ENCODE assay signal across 18 cellular contexts in genomic region chr2:101107246-101107645, GRCh38. TPM values are rescaled to one million over a fixed set of nuclear protein-coding genes. Genes with fewer than 3 reads are reported as not detected.
A peak's percentile ranks its signal among the peaks of the same experiment; 100 is the strongest.
DNase-seq lines count a peak whose midpoint lies in the region; ATAC-seq and TF ChIP-seq lines count a peak whose summit lies in the region.
"Had no signal": no experiment of that assay in that cellular context is flagged by ENCODE, and none has a peak within 500 bp of the region (broad histone marks: within the 10 kb centered on the region; RNA-seq: fewer than 3 reads in every experiment).

No MANE protein-coding gene starts in this region.

- no peak overlapping the region for H3K4me2 ChIP-seq in GM23338

- H3K9me3 Mint-ChIP-seq in nephron (peaks cover 16% of the 10 kb centered on the region), GM23338 (peaks cover 18% of the 10 kb centered on the region)

- H3K4me1 ChIP-seq in right atrium auricular region, result peaks cover 0 to 59% of the 10 kb centered on the region in 2 donors
- peaks cover 47% of the 10 kb centered on the region for H3K4me1 ChIP-seq in GM23338 (ENCODE audit: insufficient read depth)

- peaks cover 8% of the 10 kb centered on the region for H4K20me1 ChIP-seq in GM23338 (replicated peaks; ENCODE audit: insufficient read depth)

- intact Hi-C loops in cardiac septum (cut with DNase I), result no loop called here

- TF ChIP-seq CTCF in right atrium auricular region (IDR thresholded peaks at IDR 0.05) (no peak), nephron (IDR thresholded peaks at IDR 0.05; ENCODE audit: unreplicated experiment in 3 of 3) (no peak), GM23338 (conservative IDR thresholded peaks at IDR 0.05; ENCODE audit: low read depth in 2 of 2) (no peak)

- peaks cover 21% of the 10 kb centered on the region for H3K36me3 Mint-ChIP-seq in nephron (ENCODE audit: low read depth)
- peaks cover 20% of the 10 kb centered on the region for H3K36me3 Mint-ChIP-seq in GM23338 (ENCODE audit: low read depth)

- H2AFZ ChIP-seq in GM23338, result no peak overlapping the region

- H3K27me3 ChIP-seq in right atrium auricular region (no peaks in the 10 kb centered on the region), GM23338 (ENCODE audit: insufficient read depth) (no peaks in the 10 kb centered on the region)

- no peaks in the 10 kb centered on the region for H3F3A ChIP-seq in GM23338 (replicated peaks; ENCODE audit: low read depth)

- H3K4me3 Mint-ChIP-seq in nephron (no peak overlapping the region), GM23338 (no peak overlapping the region)

- peaks cover 0 to 6% of the 10 kb centered on the region in 2 donors for H3K9me3 ChIP-seq in right atrium auricular region

- H3K4me3 ChIP-seq in right atrium auricular region (no peak overlapping the region), GM23338 (no peak overlapping the region)

- H3K4me1 Mint-ChIP-seq in nephron (peaks cover 61% of the 10 kb centered on the region), GM23338 (peaks cover 56% of the 10 kb centered on the region)

- peak overlapping the region; percentile 50 to 98 (median 56) for H3K27ac Mint-ChIP-seq in nephron
- H3K27ac Mint-ChIP-seq in GM23338, result no peak overlapping the region

- H3K27me3 Mint-ChIP-seq in nephron (ENCODE audit: low read depth) (no peaks in the 10 kb centered on the region), GM23338 (ENCODE audit: insufficient read depth, low read depth, poor library complexity) (peaks cover 6% of the 10 kb centered on the region)

- ATAC-seq in GM23338, result no peak

- H3K9me2 ChIP-seq in GM23338 (ENCODE audit: insufficient read depth), result no peaks in the 10 kb centered on the region

- no peaks in the 10 kb centered on the region for H3K36me3 ChIP-seq in right atrium auricular region
- no peaks in the 10 kb centered on the region for H3K36me3 ChIP-seq in GM23338 (ENCODE audit: insufficient read depth)

- H3K27ac ChIP-seq in right atrium auricular region (peak overlapping the region; percentile 89 to 98), GM23338 (ENCODE audit: low read depth) (no peak overlapping the region)
- H3K27ac ChIP-seq: C4-2B had no signal

- DNase-seq in right atrium auricular region (ENCODE audit: low spot score) (no peak), cardiac septum (ENCODE audit: low spot score) (no peak), amniotic epithelial cell (ENCODE audit: low read depth) (peak; percentile 65), DMS79 (lab: John Stamatoyannopoulos, UW) (no peak), activated gamma-delta T cell treated with Interleukin-2 at 50 U/mL for 16 hours (no peak), GM23338 (ENCODE audit: low spot score) (no peak)
- DNase-seq: AML-193, DND-41, KG1, NCI-H1105 treated with DMSO at 0.1 percent for 48 hours, NCI-H187, NCI-H2107, NCI-H2227 treated with DMSO at 0.1 percent for 48 hours, NCI-H82, OCI-M1, SIG-M5 had no signal

- H3K79me2 ChIP-seq in GM23338 (replicated peaks; ENCODE audit: insufficient read depth), result peaks cover 98% of the 10 kb centered on the region

TF ChIP-seq in GM23338, 12 proteins besides CTCF, POLR2A, EP300 and RAD21 (continues in another document):
- TF ChIP-seq ETS1 (IDR thresholded peaks at IDR 0.05) (no peak), EZH2 (IDR thresholded peaks at IDR 0.05; ENCODE audit: low read depth, unreplicated experiment) (no peak), REST (IDR thresholded peaks at IDR 0.05; ENCODE audit: unreplicated experiment) (no peak), STAT1 (IDR thresholded peaks at IDR 0.05; ENCODE audit: unreplicated experiment) (no peak), ZNF331 (CRISPR knock-in tag; IDR thresholded peaks at IDR 0.05; ENCODE audit: low read depth) (no peak), ZNF114 (CRISPR knock-in tag; IDR thresholded peaks at IDR 0.05) (no peak), CREB1 (CRISPR knock-in tag; IDR thresholded peaks at IDR 0.05; ENCODE audit: low read depth) (no peak), EZH2phosphoT487 (IDR thresholded peaks at IDR 0.05; ENCODE audit: unreplicated experiment) (no peak)

RNA-seq across cellular contexts. Expression of gene TBC1D8, which starts 43.9 kb away (rescaled TPM):
- total RNA-seq in right atrium auricular region (10 to 100 TPM; 42.3 to 50.3 TPM), cardiac septum (52.3 TPM)
- 36.9 and 39.5 TPM in 2 replicates for total RNA-seq in GM23338 (2014; rRNA removed; shearing (Covaris generic))
- 15.5 and 18.0 TPM in 2 replicates for polyA plus RNA-seq in GM23338 (2016; fragmentation: Nextera tagmentation; extraction: Ambion mirVana)
